ENCODE assay signal across 9 cellular contexts in genomic region chr3:188507244-188507720, GRCh38.
DNase-seq lines count a peak whose midpoint lies in the region; ATAC-seq and TF ChIP-seq lines count a peak whose summit lies in the region.
"Had no signal": no experiment of that assay in that cellular context is flagged by ENCODE, and none has a peak within 500 bp of the region (broad histone marks: within the 10 kb centered on the region; RNA-seq: fewer than 3 reads in every experiment).

No MANE protein-coding gene starts in this region.

- peaks cover 13% of the 10 kb centered on the region for H3K4me1 Mint-ChIP-seq in activated CD8-positive, alpha-beta T cell treated with anti-CD3 and anti-CD28 coated beads, Interleukin-2, amount 10 ng/mL, durations not matched to agents 7 days and 5 days (ENCODE audit: low read depth)
- H3K4me1 Mint-ChIP-seq in activated CD8-positive, alpha-beta T cell treated with anti-CD3 and anti-CD28 coated beads for 36 hours (ENCODE audit: low read depth) = peaks cover 12% of the 10 kb centered on the region
- peaks cover 27% of the 10 kb centered on the region for H3K4me1 Mint-ChIP-seq in stimulated activated memory B cell treated with anti-CD40 and anti-IgM and Interleukin-4, amounts not matched to agents 10 μg/mL and 1 μg/mL and 100 μg/mL, for 72 hours
- H3K4me1 Mint-ChIP-seq in stimulated activated naive CD8-positive, alpha-beta T cell treated with anti-CD3 and anti-CD28 coated beads, Interleukin-15, amount 100 ng/mL, for 72 hours = peaks cover 12% of the 10 kb centered on the region

- intact Hi-C loops in activated CD8-positive, alpha-beta T cell treated with anti-CD3 and anti-CD28 coated beads for 36 hours (cut with micrococcal nuclease) = no loop called here

- H3K27ac ChIP-seq in tibial nerve = no peak overlapping the region
- H3K27ac ChIP-seq in Peyer's patch = no peak overlapping the region

- H3K9me3 ChIP-seq in tibial nerve (peaks cover 0 to 28% (median 8%) of the 10 kb centered on the region in 4 donors), Peyer's patch (peaks cover 0 to 4% (median 0%) of the 10 kb centered on the region in 4 donors)

- H3K9me3 Mint-ChIP-seq in activated CD8-positive, alpha-beta T cell treated with anti-CD3 and anti-CD28 coated beads, Interleukin-2, amount 10 ng/mL, durations not matched to agents 7 days and 5 days (ENCODE audit: insufficient read depth) = peaks cover 22% of the 10 kb centered on the region
- H3K9me3 Mint-ChIP-seq in activated CD8-positive, alpha-beta T cell treated with anti-CD3 and anti-CD28 coated beads for 36 hours = peaks cover 19% of the 10 kb centered on the region
- peaks cover 21% of the 10 kb centered on the region for H3K9me3 Mint-ChIP-seq in stimulated activated memory B cell treated with anti-CD40 and anti-IgM and Interleukin-4, amounts not matched to agents 10 μg/mL and 1 μg/mL and 100 μg/mL, for 72 hours
- H3K9me3 Mint-ChIP-seq in stimulated activated naive CD8-positive, alpha-beta T cell treated with anti-CD3 and anti-CD28 coated beads, Interleukin-15, amount 100 ng/mL, for 72 hours = peaks cover 25% of the 10 kb centered on the region in 2 donors

- 54 to 59% methylated on average over 5 of the region's 5 CpGs for WGBS in tibial nerve, 2 donors

- H3K36me3 ChIP-seq in tibial nerve = peaks cover 0 to 6% (median 0%) of the 10 kb centered on the region in 3 donors
- H3K36me3 ChIP-seq in Peyer's patch = no peaks in the 10 kb centered on the region

- DNase-seq in activated CD8-positive, alpha-beta T cell treated with anti-CD3 and anti-CD28 coated beads, Interleukin-2, amount 10 ng/mL, durations not matched to agents 7 days and 5 days = no peak
- no peak for DNase-seq in activated CD8-positive, alpha-beta T cell treated with anti-CD3 and anti-CD28 coated beads for 36 hours
- DNase-seq in astrocyte of the hippocampus (ENCODE audit: low read depth, low spot score) (peak; percentile 94), iris pigment epithelial cell (ENCODE audit: low read depth) (peak; percentile 98), tibial nerve (ENCODE audit: low spot score in 2 of 2) (peak in 1 of 2 donors; percentile 7), Peyer's patch (no peak)
- DNase-seq in stimulated activated naive CD8-positive, alpha-beta T cell treated with anti-CD3 and anti-CD28 coated beads, Interleukin-15, amount 100 ng/mL, for 72 hours = no peak
- DNase-seq: small intestine had no signal

- H3K27me3 ChIP-seq in tibial nerve (no peaks in the 10 kb centered on the region), Peyer's patch (no peaks in the 10 kb centered on the region)

- CTCF ChIA-PET in activated CD8-positive, alpha-beta T cell treated with anti-CD3 and anti-CD28 coated beads, Interleukin-2, amount 10 ng/mL, durations not matched to agents 7 days and 5 days (lab: Charles Lee) = no interaction called here
- CTCF ChIA-PET in activated CD8-positive, alpha-beta T cell treated with anti-CD3 and anti-CD28 coated beads for 36 hours (lab: Charles Lee) = interaction anchor here (0.6 to 1.4 kb wide), 3 partner anchors 10 to 415 kb away, joined by 3 read pairs; no protein-coding TSS in a partner anchor

- TF ChIP-seq CTCF in activated CD8-positive, alpha-beta T cell treated with anti-CD3 and anti-CD28 coated beads for 36 hours (IDR thresholded peaks at IDR 0.05) = no peak
- TF ChIP-seq CTCF in tibial nerve (IDR thresholded peaks at IDR 0.05) (no peak), Peyer's patch (IDR thresholded peaks at IDR 0.05) (no peak)

- POLR2A ChIA-PET in activated CD8-positive, alpha-beta T cell treated with anti-CD3 and anti-CD28 coated beads, Interleukin-2, amount 10 ng/mL, durations not matched to agents 7 days and 5 days (lab: Charles Lee) = no interaction called here
- POLR2A ChIA-PET in activated CD8-positive, alpha-beta T cell treated with anti-CD3 and anti-CD28 coated beads for 36 hours (lab: Charles Lee) = no interaction called here

- H3K27me3 Mint-ChIP-seq in activated CD8-positive, alpha-beta T cell treated with anti-CD3 and anti-CD28 coated beads, Interleukin-2, amount 10 ng/mL, durations not matched to agents 7 days and 5 days (ENCODE audit: low read depth) = no peaks in the 10 kb centered on the region
- no peaks in the 10 kb centered on the region for H3K27me3 Mint-ChIP-seq in activated CD8-positive, alpha-beta T cell treated with anti-CD3 and anti-CD28 coated beads for 36 hours
- H3K27me3 Mint-ChIP-seq in stimulated activated memory B cell treated with anti-CD40 and anti-IgM and Interleukin-4, amounts not matched to agents 10 μg/mL and 1 μg/mL and 100 μg/mL, for 72 hours = no peaks in the 10 kb centered on the region
- H3K27me3 Mint-ChIP-seq in stimulated activated naive CD8-positive, alpha-beta T cell treated with anti-CD3 and anti-CD28 coated beads, Interleukin-15, amount 100 ng/mL, for 72 hours = no peaks in the 10 kb centered on the region

- H3K4me3 ChIP-seq in tibial nerve (no peak overlapping the region), Peyer's patch (no peak overlapping the region)

- peaks cover 0 to 14% (median 2%) of the 10 kb centered on the region in 4 donors for H3K4me1 ChIP-seq in tibial nerve
- H3K4me1 ChIP-seq in Peyer's patch = no peaks in the 10 kb centered on the region

- TF ChIP-seq POLR2A in tibial nerve (IDR thresholded peaks at IDR 0.05) (no peak), Peyer's patch (IDR thresholded peaks at IDR 0.05) (no peak)

- peaks cover 30% of the 10 kb centered on the region for H3K36me3 Mint-ChIP-seq in activated CD8-positive, alpha-beta T cell treated with anti-CD3 and anti-CD28 coated beads, Interleukin-2, amount 10 ng/mL, durations not matched to agents 7 days and 5 days (ENCODE audit: low read depth)
- H3K36me3 Mint-ChIP-seq in activated CD8-positive, alpha-beta T cell treated with anti-CD3 and anti-CD28 coated beads for 36 hours (ENCODE audit: low read depth) = peaks cover 21% of the 10 kb centered on the region
- H3K36me3 Mint-ChIP-seq in stimulated activated memory B cell treated with anti-CD40 and anti-IgM and Interleukin-4, amounts not matched to agents 10 μg/mL and 1 μg/mL and 100 μg/mL, for 72 hours = peaks cover 40% of the 10 kb centered on the region

- ATAC-seq in activated CD8-positive, alpha-beta T cell treated with anti-CD3 and anti-CD28 coated beads, Interleukin-2, amount 10 ng/mL, durations not matched to agents 7 days and 5 days = no peak
- no peak for ATAC-seq in activated CD8-positive, alpha-beta T cell treated with anti-CD3 and anti-CD28 coated beads for 36 hours
- ATAC-seq in stimulated activated memory B cell treated with anti-CD40 and anti-IgM and Interleukin-4, amounts not matched to agents 10 μg/mL and 1 μg/mL and 100 μg/mL, for 72 hours = no peak
- ATAC-seq in stimulated activated naive CD8-positive, alpha-beta T cell treated with anti-CD3 and anti-CD28 coated beads, Interleukin-15, amount 100 ng/mL, for 72 hours = no peak

- peak overlapping the region; percentile 29 for H3K27ac Mint-ChIP-seq in activated CD8-positive, alpha-beta T cell treated with anti-CD3 and anti-CD28 coated beads, Interleukin-2, amount 10 ng/mL, durations not matched to agents 7 days and 5 days
- no peak overlapping the region for H3K27ac Mint-ChIP-seq in activated CD8-positive, alpha-beta T cell treated with anti-CD3 and anti-CD28 coated beads for 36 hours
- H3K27ac Mint-ChIP-seq in stimulated activated memory B cell treated with anti-CD40 and anti-IgM and Interleukin-4, amounts not matched to agents 10 μg/mL and 1 μg/mL and 100 μg/mL, for 72 hours = no peak overlapping the region
- H3K27ac Mint-ChIP-seq in stimulated activated naive CD8-positive, alpha-beta T cell treated with anti-CD3 and anti-CD28 coated beads, Interleukin-15, amount 100 ng/mL, for 72 hours = no peak overlapping the region

- H3K4me3 Mint-ChIP-seq in activated CD8-positive, alpha-beta T cell treated with anti-CD3 and anti-CD28 coated beads, Interleukin-2, amount 10 ng/mL, durations not matched to agents 7 days and 5 days = no peak overlapping the region
- H3K4me3 Mint-ChIP-seq in activated CD8-positive, alpha-beta T cell treated with anti-CD3 and anti-CD28 coated beads for 36 hours = no peak overlapping the region
- no peak overlapping the region for H3K4me3 Mint-ChIP-seq in stimulated activated memory B cell treated with anti-CD40 and anti-IgM and Interleukin-4, amounts not matched to agents 10 μg/mL and 1 μg/mL and 100 μg/mL, for 72 hours
- H3K4me3 Mint-ChIP-seq in stimulated activated naive CD8-positive, alpha-beta T cell treated with anti-CD3 and anti-CD28 coated beads, Interleukin-15, amount 100 ng/mL, for 72 hours = no peak overlapping the region

- TF ChIP-seq EP300 in tibial nerve (IDR thresholded peaks at IDR 0.05) = peak; percentile 17 to 77

Comparison
In these comparisons a context has a peak if more than half of its experiments do, and no peak if none do; other contexts are left out.
1. DNase-seq: peak in astrocyte of the hippocampus (single experiment) and iris pigment epithelial cell (single experiment); none in activated CD8-positive, alpha-beta T cell treated with anti-CD3 and anti-CD28 coated beads, Interleukin-2, amount 10 ng/mL, durations not matched to agents 7 days and 5 days (single experiment), activated CD8-positive, alpha-beta T cell treated with anti-CD3 and anti-CD28 coated beads for 36 hours (single experiment), Peyer's patch (0 of 3) and stimulated activated naive CD8-positive, alpha-beta T cell treated with anti-CD3 and anti-CD28 coated beads, Interleukin-15, amount 100 ng/mL, for 72 hours (0 of 2).